In genomic region chr10:10431422-10432066, GRCh38 we compare ENCODE assay signal across 18 cellular contexts.
"Had no signal": no experiment of that assay in that cellular context is flagged by ENCODE, and none has a peak within 500 bp of the region (broad histone marks: within the 10 kb centered on the region; RNA-seq: fewer than 3 reads in every experiment).

No MANE protein-coding gene starts in this region.

- H3K4me1 Mint-ChIP-seq: naive thymus-derived CD4-positive, alpha-beta T cell; nephron progenitor cell had no signal

- H3K4me3 Mint-ChIP-seq: naive thymus-derived CD4-positive, alpha-beta T cell; nephron progenitor cell; type B pancreatic cell had no signal

- H3K36me3 Mint-ChIP-seq: naive thymus-derived CD4-positive, alpha-beta T cell; type B pancreatic cell had no signal

- H3K9me3 Mint-ChIP-seq: nephron progenitor cell, type B pancreatic cell had no signal

- H3K27me3 Mint-ChIP-seq: type B pancreatic cell had no signal

- H3K27ac Mint-ChIP-seq: naive thymus-derived CD4-positive, alpha-beta T cell; nephron progenitor cell; type B pancreatic cell had no signal

- H3K36me3 ChIP-seq: colonic mucosa, heart left ventricle, ovary, suprapubic skin, thyroid gland, uterus had no signal

- H3K4me2 ChIP-seq: smooth muscle cell had no signal

- H3K4me1 ChIP-seq: colonic mucosa, heart left ventricle, suprapubic skin, thyroid gland, uterus had no signal

- ATAC-seq: esophagus mucosa; heart left ventricle; naive thymus-derived CD4-positive, alpha-beta T cell; right cardiac atrium had no signal

- H3K27ac ChIP-seq: colonic mucosa, heart left ventricle, ovary, suprapubic skin, thyroid gland, uterus had no signal

- H3K27me3 ChIP-seq: colonic mucosa, heart left ventricle, ovary, suprapubic skin, thyroid gland, uterus had no signal

- H3K9me3 ChIP-seq: colonic mucosa, ovary, suprapubic skin, thyroid gland, uterus had no signal

- DNase-seq: colonic mucosa; effector CD8-positive, alpha-beta T cell; heart left ventricle; hippocampal formation; kidney glomerular epithelial cell; mammary epithelial cell; naive thymus-derived CD4-positive, alpha-beta T cell; nephron progenitor cell; ovary; right cardiac atrium; stimulated activated CD4-positive, alpha-beta T cell treated with anti-CD3 and anti-CD28 coated beads, Interleukin-2, amount 100 ng/mL, for 48 hours; stimulated activated naive CD4-positive, alpha-beta T cell treated with Interleukin-2 at 50 U/mL for 16 hours; thyroid gland; uterus had no signal

- H3K4me3 ChIP-seq: colonic mucosa, heart left ventricle, ovary, smooth muscle cell, suprapubic skin, thyroid gland, uterus had no signal
